Comparison of ENCODE assay signal across 27 cellular contexts in the genomic region with DNA sequence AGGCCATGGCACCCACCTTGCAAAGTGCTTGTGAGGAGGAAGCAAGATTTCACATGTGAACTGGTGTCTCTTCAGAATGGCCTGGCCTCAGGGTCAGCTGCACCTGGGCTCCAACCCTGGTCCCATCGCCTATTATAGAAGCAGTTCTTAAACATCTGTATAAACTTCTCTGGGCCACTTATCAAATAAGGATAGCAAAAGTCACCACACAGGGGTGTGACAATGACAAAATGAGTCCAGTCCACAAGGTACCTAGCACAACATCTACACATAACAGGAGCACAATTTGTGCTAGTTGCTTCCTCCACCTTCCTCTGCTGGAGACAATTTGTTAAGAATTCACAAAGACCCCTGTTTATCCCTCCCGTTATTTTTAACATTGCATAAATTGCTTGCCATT.
"Had no signal": no experiment of that assay in that cellular context is flagged by ENCODE, and none has a peak within 500 bp of the region (broad histone marks: within the 10 kb centered on the region; RNA-seq: fewer than 3 reads in every experiment).

No MANE protein-coding gene starts in this region.

- H3K36me3 ChIP-seq: ascending aorta, brain microvascular endothelial cell, esophagus muscularis mucosa, left lung, neutrophil, ovary, spleen, uterus, WERI-Rb-1 had no signal

- DNase-seq: activated CD4-positive, alpha-beta memory T cell treated with anti-CD3 and anti-CD28 coated beads for 36 hours; activated CD4-positive, alpha-beta T cell treated with anti-CD3 and anti-CD28 coated beads, Interleukin-2, amount 10 ng/mL, durations not matched to agents 24 days and 14 days; activated CD8-positive, alpha-beta memory T cell treated with anti-CD3 and anti-CD28 coated beads, Interleukin-2, amount 50 U/mL, for 4 hours; activated effector memory CD4-positive, alpha-beta T cell treated with anti-CD3 and anti-CD28 coated beads, Interleukin-2, amount 50 U/mL, for 16 hours; activated naive CD4-positive, alpha-beta T cell treated with anti-CD3 and anti-CD28 coated beads, Interleukin-2, amount 10 ng/mL, durations not matched to agents 7 days and 5 days; activated naive CD8-positive, alpha-beta T cell treated with anti-CD3 and anti-CD28 coated beads, Interleukin-2, amount 10 ng/mL, durations not matched to agents 7 days and 5 days; activated T-cell treated with anti-CD3 and anti-CD28 coated beads, Interleukin-2, amount 50 U/mL, for 1 hour; brain microvascular endothelial cell; dermis blood vessel endothelial cell; effector CD4-positive, alpha-beta T cell; foreskin keratinocyte; left lung; nephron progenitor cell; psoas muscle; spleen; stimulated activated naive CD4-positive, alpha-beta T cell; SW 1271; T-helper 9 cell; testis; uterus; WERI-Rb-1 had no signal

- H3K4me3 ChIP-seq: ascending aorta, esophagus muscularis mucosa, left lung, ovary, psoas muscle, spleen, testis, uterus had no signal

- H3K27me3 ChIP-seq: ascending aorta, esophagus muscularis mucosa, left lung, ovary, testis, uterus had no signal

- H3K27ac ChIP-seq: ascending aorta, brain microvascular endothelial cell, foreskin keratinocyte, left lung, neutrophil, psoas muscle, spleen, testis, uterus, WERI-Rb-1 had no signal

- H3K9me3 ChIP-seq: ascending aorta, esophagus muscularis mucosa, left lung, neutrophil, ovary, psoas muscle, spleen, testis, uterus had no signal

- ATAC-seq: activated CD4-positive, CD25-positive, alpha-beta regulatory T cell treated with anti-CD3 and anti-CD28 coated beads, Interleukin-2, amount 50 U/mL, for 24 hours; foreskin keratinocyte had no signal

- FAIRE-seq: TTC549 had no signal

- H3K4me1 ChIP-seq: ascending aorta, foreskin keratinocyte, left lung, testis, uterus had no signal
